Comparison of ENCODE assay signal across 9 cellular contexts in genomic region chr1:46605242-46605641, GRCh38. TPM values are rescaled to one million over a fixed set of nuclear protein-coding genes. Genes with fewer than 3 reads are reported as not detected.
DNase-seq lines count a peak whose midpoint lies in the region; ATAC-seq and TF ChIP-seq lines count a peak whose summit lies in the region.
"Had no signal": no experiment of that assay in that cellular context is flagged by ENCODE, and none has a peak within 500 bp of the region (broad histone marks: within the 10 kb centered on the region; RNA-seq: fewer than 3 reads in every experiment).

No MANE protein-coding gene starts in this region.

- H3K4me1 ChIP-seq in ACC112 (ENCODE audit: control insufficient read depth, insufficient read depth, low read length, unreplicated experiment) (peaks cover 6% of the 10 kb centered on the region), HCT116 (ENCODE audit: control insufficient read depth in 1 of 2, insufficient read depth in 2 of 2, low read length in 2 of 2) (peaks cover 0 to 15% of the 10 kb centered on the region in 2 experiments; a peak in 3 of 4 replicates)

- no peaks in the 10 kb centered on the region for H3K9me3 ChIP-seq in HCT116 (ENCODE audit: control insufficient read depth in 1 of 2, insufficient read depth in 1 of 2, low read depth in 1 of 2, low read length in 2 of 2)

- H3K36me3 Mint-ChIP-seq in activated CD8-positive, alpha-beta T cell treated with anti-CD3 and anti-CD28 coated beads for 36 hours (ENCODE audit: low read depth), result peaks cover 10% of the 10 kb centered on the region
- H3K36me3 Mint-ChIP-seq in glutamatergic neuron (ENCODE audit: unreplicated experiment), result no peaks in the 10 kb centered on the region

- H2AFZ ChIP-seq in ACC112 (ENCODE audit: low read length, unreplicated experiment) (no peak overlapping the region), HCT116 (ENCODE audit: low read depth, low read length, poor library complexity, severe bottlenecking) (no peak overlapping the region)

- H3K27me3 ChIP-seq in ACC112 (ENCODE audit: insufficient read depth, low read length), result no peaks in the 10 kb centered on the region
- H3K27me3 ChIP-seq in HCT116 (ENCODE audit: insufficient read depth, low read length), result no peaks in the 10 kb centered on the region

- CTCF ChIA-PET in HCT116 (lab: Charles Lee), result no interaction called here
- CTCF ChIA-PET in activated CD8-positive, alpha-beta T cell treated with anti-CD3 and anti-CD28 coated beads for 36 hours (lab: Charles Lee), result interaction anchor here (1.0 to 7.3 kb wide), 4 partner anchors 11 to 121 kb away, joined by 3 to 47 read pairs (median 12); partner anchors contain the start of gene MOB3C

- no peak overlapping the region for H3K9ac ChIP-seq in HCT116 (ENCODE audit: low read length)

- no peaks in the 10 kb centered on the region for H3K9me2 ChIP-seq in HCT116 (ENCODE audit: insufficient read depth)

- H3K4me3 Mint-ChIP-seq in activated CD8-positive, alpha-beta T cell treated with anti-CD3 and anti-CD28 coated beads for 36 hours, result peak overlapping the region; percentile 89
- H3K4me3 Mint-ChIP-seq in glutamatergic neuron (ENCODE audit: unreplicated experiment), result peak overlapping the region; percentile 92

- DNase-seq in HCT116 (ENCODE audit: low read depth, low spot score), result no peak
- DNase-seq in activated CD8-positive, alpha-beta T cell treated with anti-CD3 and anti-CD28 coated beads for 36 hours, result peak; percentile 33
- DNase-seq in glutamatergic neuron, result no peak
- DNase-seq in cortex of kidney (lab: John Stamatoyannopoulos, UW), result no peak
- no peak for DNase-seq in superior temporal gyrus (ENCODE audit: extremely low spot score)
- DNase-seq: NCI-H1092 had no signal

- POLR2A ChIA-PET in HCT116 (lab: Charles Lee), result interaction anchor here (0.6 to 2.4 kb wide), 2 partner anchors 12 to 265 kb away, joined by 3 to 5 read pairs; partner anchors contain the start of gene MOB3C
- POLR2A ChIA-PET in activated CD8-positive, alpha-beta T cell treated with anti-CD3 and anti-CD28 coated beads for 36 hours (lab: Charles Lee), result interaction anchor here (1.1 to 5.7 kb wide), 4 partner anchors 10 to 63 kb away, joined by 3 to 55 read pairs (median 7); partner anchors contain the start of genes ATPAF1 and MOB3C

- H3K79me2 ChIP-seq in ACC112 (ENCODE audit: control insufficient read depth, insufficient read depth, low read length, unreplicated experiment) (no peaks in the 10 kb centered on the region), HCT116 (ENCODE audit: insufficient read depth, low read length) (peaks cover 7% of the 10 kb centered on the region; the same call in 1 of the 2 replicates)

- intact Hi-C loops in HCT116 (cut with micrococcal nuclease), result no loop called here
- intact Hi-C loops in activated CD8-positive, alpha-beta T cell treated with anti-CD3 and anti-CD28 coated beads for 36 hours (cut with micrococcal nuclease), result no loop called here

- peak overlapping the region; percentile 79 for H3K4me2 ChIP-seq in HCT116 (ENCODE audit: low read length)

- no peaks in the 10 kb centered on the region for H3K27me3 Mint-ChIP-seq in activated CD8-positive, alpha-beta T cell treated with anti-CD3 and anti-CD28 coated beads for 36 hours
- H3K27me3 Mint-ChIP-seq in glutamatergic neuron (ENCODE audit: unreplicated experiment), result peaks cover 11% of the 10 kb centered on the region

- RAD21 ChIA-PET in HCT116 (lab: Charles Lee; ENCODE audit: low non-redundant PET in 1 of 2, low total read pairs in 2 of 2, uncharacterized antibody in 2 of 2, unreplicated experiment in 2 of 2), result no interaction called here

- H3K27ac ChIP-seq in ACC112 (ENCODE audit: low read depth, low read length), result no peak overlapping the region
- H3K27ac ChIP-seq in HCT116 (ENCODE audit: low read depth, low read length), result no peak overlapping the region

- H3K27ac Mint-ChIP-seq in activated CD8-positive, alpha-beta T cell treated with anti-CD3 and anti-CD28 coated beads for 36 hours, result peak overlapping the region; percentile 58
- no peak overlapping the region for H3K27ac Mint-ChIP-seq in glutamatergic neuron (ENCODE audit: unreplicated experiment)

- H3K36me3 ChIP-seq in ACC112 (ENCODE audit: insufficient read depth, low read length), result peaks cover 6% of the 10 kb centered on the region; the same call in 1 of the 2 replicates
- H3K36me3 ChIP-seq in HCT116 (ENCODE audit: control insufficient read depth in 1 of 2, insufficient read depth in 2 of 2, low read length in 2 of 2), result 0 out of 4 replicates have a peak, but pooled peaks cover 0 to 6% of the 10 kb centered on the region in 2 experiments

- TF ChIP-seq RAD21 in HCT116 (IDR thresholded peaks at IDR 0.05; ENCODE audit: low read depth), result no peak

- TF ChIP-seq CTCF in HCT116 (IDR thresholded peaks at IDR 0.05 in 2 of 3, conservative IDR thresholded peaks at IDR 0.05 in 1 of 3; ENCODE audit: borderline replicate concordance in 1 of 3, insufficient read depth in 1 of 3, low read depth in 2 of 3, low read length in 2 of 3) (no peak), glutamatergic neuron (IDR thresholded peaks at IDR 0.05; ENCODE audit: partially characterized antibody, unreplicated experiment) (no peak)
- no peak for TF ChIP-seq CTCF in activated CD8-positive, alpha-beta T cell treated with anti-CD3 and anti-CD28 coated beads for 36 hours (IDR thresholded peaks at IDR 0.05)

- H4K20me1 ChIP-seq in HCT116 (ENCODE audit: insufficient read depth), result no peaks in the 10 kb centered on the region

- H3K9me3 Mint-ChIP-seq in activated CD8-positive, alpha-beta T cell treated with anti-CD3 and anti-CD28 coated beads for 36 hours, result no peaks in the 10 kb centered on the region
- peaks cover 4% of the 10 kb centered on the region for H3K9me3 Mint-ChIP-seq in glutamatergic neuron (ENCODE audit: unreplicated experiment)

- TF ChIP-seq POLR2A in HCT116 (IDR thresholded peaks at IDR 0.05; ENCODE audit: borderline replicate concordance, extremely low read depth, insufficient read depth, insufficient read length) (no peak), GM18505 (IDR thresholded peaks at IDR 0.05; ENCODE audit: borderline replicate concordance, extremely low read depth, insufficient read depth, insufficient read length) (no peak)

- no TSS peak for BruUV-seq in HCT116 (replicated peaks; lab: Mats Ljungman, UMichigan)

- H3K4me3 ChIP-seq in ACC112 (ENCODE audit: low read depth, low read length), result peak overlapping the region; percentile 86; the same call in 1 of the 2 replicates
- H3K4me3 ChIP-seq in HCT116 (replicated peaks in 1 of 2; ENCODE audit: low read depth in 1 of 2, low read length in 2 of 2), result no peak overlapping the region; a peak in 1 of 4 replicates

- ATAC-seq in HCT116, result no peak
- no peak for ATAC-seq in activated CD8-positive, alpha-beta T cell treated with anti-CD3 and anti-CD28 coated beads for 36 hours
- no peak for ATAC-seq in GM18505 (IDR thresholded peaks at IDR 0.05; ENCODE audit: unreplicated experiment)
- ATAC-seq in HG02678 (IDR thresholded peaks at IDR 0.05; ENCODE audit: unreplicated experiment), result no peak

- H3K4me1 Mint-ChIP-seq in activated CD8-positive, alpha-beta T cell treated with anti-CD3 and anti-CD28 coated beads for 36 hours (ENCODE audit: low read depth), result peaks cover 35% of the 10 kb centered on the region
- peaks cover 2% of the 10 kb centered on the region for H3K4me1 Mint-ChIP-seq in glutamatergic neuron (ENCODE audit: low read depth, unreplicated experiment)

TF ChIP-seq in HCT116, 20 proteins besides CTCF, POLR2A, EP300 and RAD21:
- TF ChIP-seq FOSL1 (IDR thresholded peaks at IDR 0.05; ENCODE audit: low read depth) (no peak), SRF (IDR thresholded peaks at IDR 0.05; ENCODE audit: low read depth) (no peak), POLR2AphosphoS5 (IDR thresholded peaks at IDR 0.05; ENCODE audit: low read depth, low read length) (no peak), ELF1 (IDR thresholded peaks at IDR 0.05; ENCODE audit: borderline replicate concordance, low read depth) (no peak), ZBTB33 (IDR thresholded peaks at IDR 0.05; ENCODE audit: extremely low read depth, insufficient replicate concordance, low read length) (no peak), ZFX (IDR thresholded peaks at IDR 0.05) (no peak), EZH2phosphoT487 (IDR thresholded peaks at IDR 0.05; ENCODE audit: borderline replicate concordance) (no peak)

RNA-seq across cellular contexts. Expression of gene MKNK1, which starts 1.2 kb away (rescaled TPM):
- total RNA-seq in HCT116 (2021; ENCODE audit: unreplicated experiment) (30.9 TPM), glutamatergic neuron (ENCODE audit: unreplicated experiment) (58.4 TPM)
- polyA plus RNA-seq in HCT116 (2012), result 27.0 and 27.9 TPM in 2 replicates
- 10 to 100 TPM; 31.1 to 35.5 TPM for total RNA-seq in activated CD8-positive, alpha-beta T cell treated with anti-CD3 and anti-CD28 coated beads for 36 hours

RNA-seq across cellular contexts. Expression of gene MOB3C, which starts 11.4 kb away (rescaled TPM):
- total RNA-seq in HCT116 (2021; ENCODE audit: unreplicated experiment) (5.5 TPM), glutamatergic neuron (ENCODE audit: unreplicated experiment) (1.6 TPM)
- polyA plus RNA-seq in HCT116 (2012), result 4.3 and 5.4 TPM in 2 replicates
- 1 to 10 TPM; 6.3 to 8.7 TPM for total RNA-seq in activated CD8-positive, alpha-beta T cell treated with anti-CD3 and anti-CD28 coated beads for 36 hours

RNA-seq across cellular contexts. Expression of gene KNCN, which starts 53.8 kb away (rescaled TPM):
- total RNA-seq in HCT116 (2021; ENCODE audit: unreplicated experiment) (not detected), glutamatergic neuron (ENCODE audit: unreplicated experiment) (not detected)
- polyA plus RNA-seq in HCT116 (2012), result not detected in 2 replicates
- total RNA-seq in activated CD8-positive, alpha-beta T cell treated with anti-CD3 and anti-CD28 coated beads for 36 hours, result not detected
